1 cellular context compared by ENCODE assay signal in the genomic region with DNA sequence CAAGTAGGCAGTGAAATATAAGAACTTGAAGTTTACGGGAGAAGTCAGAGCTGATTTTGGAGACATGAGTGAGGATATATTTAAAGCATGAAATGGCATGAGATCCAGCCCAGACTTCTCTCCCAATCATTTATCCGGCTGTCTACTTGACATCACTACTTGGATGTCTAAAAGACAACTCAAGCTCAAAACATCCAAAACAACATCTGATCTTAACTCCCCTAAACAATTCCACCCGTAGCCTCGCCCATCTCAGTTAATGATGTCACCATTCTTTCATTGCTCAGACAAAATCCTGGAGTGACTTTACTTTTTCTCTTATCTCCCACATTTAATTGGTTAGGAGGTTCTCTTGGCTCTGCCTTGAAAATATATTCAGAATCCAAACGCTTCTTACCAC.
A peak's percentile ranks its signal among the peaks of the same experiment; 100 is the strongest.
TF ChIP-seq lines count a peak whose summit lies in the region.

No MANE protein-coding gene starts in this region.

TF ChIP-seq in HepG2, 621 proteins besides CTCF, POLR2A, EP300 and RAD21:
- no peak for TF ChIP-seq ZBTB38 (CRISPR knock-in tag; IDR thresholded peaks at IDR 0.05)
- peak; percentile 76 for TF ChIP-seq ATF7 (IDR thresholded peaks at IDR 0.05)
- TF ChIP-seq ATF7 (CRISPR knock-in tag; IDR thresholded peaks at IDR 0.05), result no peak
- TF ChIP-seq ZNF773 (CRISPR knock-in tag; IDR thresholded peaks at IDR 0.05; ENCODE audit: borderline replicate concordance), result no peak
- TF ChIP-seq, protein P1, sequence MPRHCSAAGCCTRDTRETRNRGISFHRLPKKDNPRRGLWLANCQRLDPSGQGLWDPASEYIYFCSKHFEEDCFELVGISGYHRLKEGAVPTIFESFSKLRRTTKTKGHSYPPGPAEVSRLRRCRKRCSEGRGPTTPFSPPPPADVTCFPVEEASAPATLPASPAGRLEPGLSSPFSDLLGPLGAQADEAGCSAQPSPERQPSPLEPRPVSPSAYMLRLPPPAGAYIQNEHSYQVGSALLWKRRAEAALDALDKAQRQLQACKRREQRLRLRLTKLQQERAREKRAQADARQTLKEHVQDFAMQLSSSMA (CRISPR knock-in tag; IDR thresholded peaks at IDR 0.05), result no peak
- TF ChIP-seq, protein P2, sequence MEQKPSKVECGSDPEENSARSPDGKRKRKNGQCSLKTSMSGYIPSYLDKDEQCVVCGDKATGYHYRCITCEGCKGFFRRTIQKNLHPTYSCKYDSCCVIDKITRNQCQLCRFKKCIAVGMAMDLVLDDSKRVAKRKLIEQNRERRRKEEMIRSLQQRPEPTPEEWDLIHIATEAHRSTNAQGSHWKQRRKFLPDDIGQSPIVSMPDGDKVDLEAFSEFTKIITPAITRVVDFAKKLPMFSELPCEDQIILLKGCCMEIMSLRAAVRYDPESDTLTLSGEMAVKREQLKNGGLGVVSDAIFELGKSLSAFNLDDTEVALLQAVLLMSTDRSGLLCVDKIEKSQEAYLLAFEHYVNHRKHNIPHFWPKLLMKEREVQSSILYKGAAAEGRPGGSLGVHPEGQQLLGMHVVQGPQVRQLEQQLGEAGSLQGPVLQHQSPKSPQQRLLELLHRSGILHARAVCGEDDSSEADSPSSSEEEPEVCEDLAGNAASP (CRISPR knock-in tag; IDR thresholded peaks at IDR 0.05; ENCODE audit: borderline replicate concordance), result no peak
- TF ChIP-seq SIX4 (CRISPR knock-in tag; IDR thresholded peaks at IDR 0.05), result no peak
- TF ChIP-seq ZNF564 (CRISPR knock-in tag; IDR thresholded peaks at IDR 0.05), result no peak
- TF ChIP-seq FOSL1 (CRISPR knock-in tag; IDR thresholded peaks at IDR 0.05; ENCODE audit: borderline replicate concordance), result no peak
- no peak for TF ChIP-seq AHR (CRISPR knock-in tag; IDR thresholded peaks at IDR 0.05)
TF ChIP-seq in HepG2: peak in this region for 1.
